9 cellular contexts compared by ENCODE assay signal in the genomic region with DNA sequence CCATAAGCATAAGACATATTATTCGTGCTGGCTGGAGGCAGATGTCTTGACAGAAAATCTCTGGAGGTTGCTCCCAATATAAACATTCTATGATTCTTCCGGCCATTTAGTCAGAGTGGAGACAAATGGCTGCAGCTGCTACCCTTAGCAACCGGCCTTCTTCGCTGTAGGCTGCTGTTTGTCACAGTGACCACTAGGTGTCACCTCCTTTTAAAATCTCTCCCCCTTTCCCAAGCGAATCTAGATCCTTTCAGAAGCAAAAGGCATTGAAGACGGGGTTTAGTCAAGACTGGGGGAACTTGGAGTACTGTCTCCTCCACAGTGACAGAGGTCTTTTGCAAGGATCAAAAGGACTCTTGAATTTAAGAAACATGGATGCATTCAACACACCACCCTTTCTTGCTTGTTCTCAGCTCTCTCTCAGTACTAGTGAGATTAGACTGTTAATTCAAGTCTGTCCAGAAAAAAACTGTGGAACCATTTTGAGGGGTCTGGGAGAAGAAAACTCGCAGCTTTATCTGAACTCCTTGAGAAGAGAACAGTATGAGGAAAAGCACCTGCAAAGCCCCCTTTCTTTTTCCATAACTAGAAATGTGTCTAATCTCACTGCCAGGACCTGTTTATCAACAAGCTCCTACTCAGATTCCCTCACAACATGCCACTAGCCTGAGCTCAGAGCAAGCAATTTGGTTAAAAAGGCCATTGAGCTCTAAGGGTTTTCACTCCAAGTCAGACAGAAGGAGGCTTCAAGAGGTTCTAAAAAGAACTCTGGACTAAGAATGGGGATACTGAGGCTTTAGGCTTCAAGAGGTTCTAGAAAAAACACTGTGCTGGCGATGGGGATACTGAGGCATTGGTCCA.
DNase-seq lines count a peak whose midpoint lies in the region; ATAC-seq, FAIRE-seq and TF ChIP-seq lines count a peak whose summit lies in the region.
"Had no signal": no experiment of that assay in that cellular context is flagged by ENCODE, and none has a peak within 500 bp of the region (broad histone marks: within the 10 kb centered on the region; RNA-seq: fewer than 3 reads in every experiment).

No MANE protein-coding gene starts in this region.

- WGBS in transverse colon (ENCODE audit: low coverage in 1 of 2), 2 donors = 13 to 19% methylated on average over 4 to 8 of the region's 8 CpGs

- TF ChIP-seq CTCF in AG10803 (conservative IDR thresholded peaks at IDR 0.05; ENCODE audit: low read length) (peak; percentile 94), epithelial cell of esophagus (IDR thresholded peaks at IDR 0.05; ENCODE audit: insufficient read depth, low read depth, low read length, missing control alignments) (peak; percentile 90), transverse colon (IDR thresholded peaks at IDR 0.05) (peak; percentile 82 to 90 (median 83))

- no peaks in the 10 kb centered on the region for H3K36me3 ChIP-seq in transverse colon

- FAIRE-seq in TTC549 (lab: Jason Lieb, UNC) = peak; percentile 91

- TF ChIP-seq EP300 in transverse colon (IDR thresholded peaks at IDR 0.05; ENCODE audit: low read depth) = no peak

- H3K27ac ChIP-seq in transverse colon = no peak overlapping the region
- H3K27ac ChIP-seq: skin epidermis had no signal

- no peak for TF ChIP-seq POLR2A in transverse colon (IDR thresholded peaks at IDR 0.05)

- ATAC-seq in GM18511 (IDR thresholded peaks at IDR 0.05; ENCODE audit: unreplicated experiment) = peak; percentile 90
- peak; percentile 77 for ATAC-seq in HG03039 (IDR thresholded peaks at IDR 0.05; ENCODE audit: unreplicated experiment)

- in situ Hi-C loops in transverse colon (cut with MboI; ENCODE audit: low pct_ligation_motif_present in 1 of 4, low pct_unique_long_range_greater_than_20kb in 1 of 4, low sequenced_read_pairs in 3 of 4) = loop anchor here (25.0 kb wide), 1 partner anchor 560 kb away; no protein-coding TSS in a partner anchor

- H3K4me1 ChIP-seq in transverse colon = peaks cover 0 to 5% (median 0%) of the 10 kb centered on the region in 4 donors

- H3K9me3 ChIP-seq in transverse colon = no peaks in the 10 kb centered on the region

- H3K4me3 ChIP-seq in AG10803 (ENCODE audit: low read length) = no peak overlapping the region
- no peak overlapping the region for H3K4me3 ChIP-seq in epithelial cell of esophagus (ENCODE audit: low read length)
- no peak overlapping the region for H3K4me3 ChIP-seq in transverse colon
- H3K4me3 ChIP-seq: skin epidermis had no signal

- intact Hi-C loops in transverse colon (cut with DNase I; ENCODE audit: low total_unique reads) = loop anchor here (10.0 kb wide), 1 partner anchor 552 kb away; no protein-coding TSS in a partner anchor

- DNase-seq in AG10803 (ENCODE audit: low read depth) (peak; percentile 68), NCI-H2081 treated with DMSO at 0.1 percent for 48 hours (lab: John Stamatoyannopoulos, UW) (peak; percentile 86), epithelial cell of esophagus (ENCODE audit: low read depth) (peak; percentile 70), midbrain (lab: John Stamatoyannopoulos, UW) (peak; percentile 72), transverse colon (peak; percentile 53)

- no peaks in the 10 kb centered on the region for H3K27me3 ChIP-seq in transverse colon
